In the genomic region with DNA sequence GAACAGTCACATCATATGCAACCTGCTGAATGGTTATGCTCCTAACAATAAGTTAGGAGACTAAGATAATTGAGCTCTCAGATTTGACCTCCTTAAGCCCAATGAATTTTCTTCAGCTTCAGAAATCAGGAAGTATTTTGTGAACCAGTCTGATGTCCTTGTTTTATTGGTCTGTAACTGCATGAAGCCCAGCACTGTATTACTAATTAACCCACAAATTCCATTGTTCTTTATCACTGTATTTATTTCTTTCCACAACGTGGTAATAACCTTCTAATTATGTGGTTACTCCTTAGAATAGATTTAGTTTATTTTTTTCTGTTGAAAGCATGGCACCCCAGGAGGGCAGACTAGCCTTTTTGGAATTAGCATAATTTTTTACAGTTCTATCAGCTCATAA, we compare ENCODE assay signal across 18 cellular contexts. TPM values are rescaled to one million over a fixed set of nuclear protein-coding genes. Genes with fewer than 3 reads are reported as not detected.
DNase-seq lines count a peak whose midpoint lies in the region; ATAC-seq and TF ChIP-seq lines count a peak whose summit lies in the region.
"Had no signal": no experiment of that assay in that cellular context is flagged by ENCODE, and none has a peak within 500 bp of the region (broad histone marks: within the 10 kb centered on the region; RNA-seq: fewer than 3 reads in every experiment).

No MANE protein-coding gene starts in this region.

- CTCF ChIA-PET in PC-3 (lab: Charles Lee) = no interaction called here

- no peak overlapping the region for H3K9ac ChIP-seq in PC-3 (ENCODE audit: low read length)

- peak; percentile 45 for DNase-seq in Caki2 (ENCODE audit: low read depth)
- DNase-seq in M059J (ENCODE audit: low read depth) = peak; percentile 5
- peak; percentile 15 for DNase-seq in epithelial cell of esophagus (ENCODE audit: low read depth)
- peak; percentile 81 for DNase-seq in kidney tubule cell (ENCODE audit: low spot score)
- no peak for DNase-seq in PC-3
- no peak for DNase-seq in activated effector memory CD4-positive, alpha-beta T cell treated with Interleukin-2 at 50 U/mL for 16 hours
- DNase-seq: CD4-positive, CD25-positive, alpha-beta regulatory T cell; DMS 273 treated with DMSO at 0.1 percent for 48 hours; DND-41; GOT3; HCEC 1CT; NCI-H187; NCI-H446; NCI-H526; T-helper 1 cell had no signal

- no peak overlapping the region for H3K4me3 ChIP-seq in epithelial cell of esophagus (ENCODE audit: low read length)
- no peak overlapping the region for H3K4me3 ChIP-seq in PC-3 (ENCODE audit: low read length)
- H3K4me3 ChIP-seq: A549 had no signal

- no peaks in the 10 kb centered on the region for H4K20me1 ChIP-seq in PC-3 (ENCODE audit: low read length)

- BruUV-seq in PC-3 (replicated peaks; lab: Mats Ljungman, UMichigan) = no TSS peak

- H3K9me3 ChIP-seq in PC-3 (ENCODE audit: low read length) = no peaks in the 10 kb centered on the region

- in situ Hi-C loops in Caki2 (cut with HindIII; ENCODE audit: low pct_unique_long_range_greater_than_20kb, low sequenced_read_pairs) = loop anchor here (25.0 kb wide), 1 partner anchor 218 kb away; no protein-coding TSS in a partner anchor

- H3K4me1 ChIP-seq in PC-3 (ENCODE audit: insufficient read depth, low read length) = 0 out of 2 replicates have a peak, but pooled peaks cover 4% of the 10 kb centered on the region
- H3K4me1 ChIP-seq: A549 had no signal

- peaks cover 22% of the 10 kb centered on the region for H3K27me3 ChIP-seq in PC-3 (ENCODE audit: low read length)

- H3K4me2 ChIP-seq in PC-3 (ENCODE audit: low read length) = no peak overlapping the region
- H3K4me2 ChIP-seq: A549 had no signal

- no peaks in the 10 kb centered on the region for H3F3A ChIP-seq in PC-3 (ENCODE audit: low read length, unreplicated experiment)

- H2AFZ ChIP-seq in PC-3 (ENCODE audit: low read length) = no peak overlapping the region

- ATAC-seq in PC-3 (no peak), HG03354 (IDR thresholded peaks at IDR 0.05; ENCODE audit: poor library complexity, severe bottlenecking, unreplicated experiment) (no peak)
- ATAC-seq: A549, SK-N-SH treated with all-trans-retinoic acid at 6 μM for 48 hours had no signal

- POLR2A ChIA-PET in PC-3 (lab: Charles Lee; ENCODE audit: unreplicated experiment) = no interaction called here

- intact Hi-C loops in PC-3 (cut with micrococcal nuclease) = no loop called here

- H3K9me2 ChIP-seq in PC-3 (replicated peaks; ENCODE audit: low read length) = no peaks in the 10 kb centered on the region

- no peak overlapping the region for H3K27ac ChIP-seq in PC-3 (ENCODE audit: low read length)
- H3K27ac ChIP-seq: A549 had no signal

- H3K36me3 ChIP-seq in PC-3 (ENCODE audit: low read depth, low read length) = no peaks in the 10 kb centered on the region

- TF ChIP-seq CTCF in epithelial cell of esophagus (IDR thresholded peaks at IDR 0.05; ENCODE audit: insufficient read depth, low read depth, low read length, missing control alignments) (no peak), PC-3 (conservative IDR thresholded peaks at IDR 0.05; ENCODE audit: low read depth, low read length) (no peak)

- no peaks in the 10 kb centered on the region for H3K79me2 ChIP-seq in PC-3 (ENCODE audit: low read length)

RNA-seq across cellular contexts. Expression of gene MFAP3L, which starts 3.9 kb away (rescaled TPM):
- 1.9 TPM in 2 replicates for total RNA-seq in Caki2 (2014; rRNA removed; shearing (Covaris generic); ENCODE audit: low replicate concordance)
- total RNA-seq in M059J (2014; rRNA removed; shearing (Covaris generic)) = 0.10 and 0.12 TPM in 2 replicates
- 0.40 and 0.47 TPM in 2 replicates for total RNA-seq in PC-3 (2014; rRNA removed)

RNA-seq across cellular contexts. Expression of gene AADAT, which starts 59.6 kb away (rescaled TPM):
- 8.0 and 8.9 TPM in 2 replicates for total RNA-seq in Caki2 (2014; rRNA removed; shearing (Covaris generic); ENCODE audit: low replicate concordance)
- 0.30 and 2.6 TPM in 2 replicates for total RNA-seq in M059J (2014; rRNA removed; shearing (Covaris generic))
- 2.7 and 4.3 TPM in 2 replicates for total RNA-seq in PC-3 (2014; rRNA removed)
- total RNA-seq: CD4-positive, CD25-positive, alpha-beta regulatory T cell had no signal

Comparison
In these comparisons a context has a peak if more than half of its experiments do, and no peak if none do; other contexts are left out.
1. DNase-seq: peak in Caki2 (single experiment), M059J (single experiment), epithelial cell of esophagus (single experiment) and kidney tubule cell (single experiment); none in PC-3 (single experiment) and activated effector memory CD4-positive, alpha-beta T cell treated with Interleukin-2 at 50 U/mL for 16 hours (single experiment).